ENCODE assay signal across 16 cellular contexts in genomic region chr20:16865406-16865805, GRCh38.
"Had no signal": no experiment of that assay in that cellular context is flagged by ENCODE, and none has a peak within 500 bp of the region (broad histone marks: within the 10 kb centered on the region; RNA-seq: fewer than 3 reads in every experiment).

No MANE protein-coding gene starts in this region.

- H3K27me3 ChIP-seq: adrenal gland, upper lobe of right lung had no signal

- H3K27ac Mint-ChIP-seq: activated B cell treated with CpG ODN at 0.5 μM for 24 hours; activated CD4-positive, alpha-beta T cell treated with anti-CD3 and anti-CD28 coated beads, Interleukin-2, amount 10 ng/mL, durations not matched to agents 7 days and 5 days; mesothelial cell of epicardium had no signal

- FAIRE-seq: keratinocyte, TTC549 had no signal

- H3K9ac ChIP-seq: parathyroid adenoma had no signal

- H3K27me3 Mint-ChIP-seq: activated B cell treated with CpG ODN at 0.5 μM for 24 hours; activated CD4-positive, alpha-beta T cell treated with anti-CD3 and anti-CD28 coated beads, Interleukin-2, amount 10 ng/mL, durations not matched to agents 7 days and 5 days had no signal

- H3K36me3 Mint-ChIP-seq: mesothelial cell of epicardium had no signal

- H3K4me1 Mint-ChIP-seq: activated B cell treated with CpG ODN at 0.5 μM for 24 hours; activated CD4-positive, alpha-beta T cell treated with anti-CD3 and anti-CD28 coated beads, Interleukin-2, amount 10 ng/mL, durations not matched to agents 7 days and 5 days; mesothelial cell of epicardium had no signal

- H3K27ac ChIP-seq: adrenal gland, coronary artery, epithelial cell of prostate, parathyroid adenoma, upper lobe of right lung had no signal

- H3K79me2 ChIP-seq: parathyroid adenoma had no signal

- H3K9me3 Mint-ChIP-seq: activated CD4-positive, alpha-beta T cell treated with anti-CD3 and anti-CD28 coated beads, Interleukin-2, amount 10 ng/mL, durations not matched to agents 7 days and 5 days had no signal

- H3K9me3 ChIP-seq: adrenal gland, upper lobe of right lung had no signal

- H3K36me3 ChIP-seq: adrenal gland, upper lobe of right lung had no signal

- H2AFZ ChIP-seq: parathyroid adenoma had no signal

- DNase-seq: activated B cell treated with CpG ODN at 0.5 μM for 24 hours; activated CD4-positive, alpha-beta T cell treated with anti-CD3 and anti-CD28 coated beads, Interleukin-2, amount 10 ng/mL, durations not matched to agents 7 days and 5 days; activated CD8-positive, alpha-beta memory T cell treated with anti-CD3 and anti-CD28 coated beads for 24 hours; activated naive CD4-positive, alpha-beta T cell treated with anti-CD3 and anti-CD28 coated beads, Interleukin-2, amount 50 U/mL, for 16 hours; adrenal gland; caudate nucleus; effector memory CD4-positive, alpha-beta T cell; stimulated activated CD4-positive, alpha-beta T cell treated with anti-CD3 and anti-CD28 coated beads, Interleukin-2, amount 100 ng/mL, for 48 hours; stimulated activated naive CD4-positive, alpha-beta T cell treated with Interleukin-2 at 50 U/mL for 16 hours; upper lobe of right lung had no signal

- H3K4me1 ChIP-seq: adrenal gland, parathyroid adenoma, upper lobe of right lung had no signal

- H3K4me3 Mint-ChIP-seq: activated B cell treated with CpG ODN at 0.5 μM for 24 hours; activated CD4-positive, alpha-beta T cell treated with anti-CD3 and anti-CD28 coated beads, Interleukin-2, amount 10 ng/mL, durations not matched to agents 7 days and 5 days; mesothelial cell of epicardium had no signal

- H3K4me3 ChIP-seq: adrenal gland, coronary artery, upper lobe of right lung had no signal
